In the genomic region with DNA sequence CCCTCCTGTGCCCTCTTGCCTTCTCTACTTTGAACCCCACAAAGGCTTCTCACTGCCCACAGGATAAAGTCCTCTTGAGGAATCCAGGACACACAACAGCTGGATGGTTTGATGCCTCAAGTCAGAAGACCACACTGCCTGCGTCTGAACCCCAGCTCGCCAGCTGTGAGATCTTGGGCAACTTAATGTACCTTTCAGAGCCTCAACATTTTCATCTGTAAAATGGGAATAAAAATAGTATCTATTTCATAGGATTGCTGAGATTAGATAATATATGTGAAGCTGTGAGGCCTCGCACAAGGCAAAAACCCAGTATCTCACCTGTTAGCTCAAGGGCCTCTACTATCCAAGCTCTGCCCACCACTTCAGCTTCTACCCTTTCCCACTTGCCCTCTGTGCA, we compare ENCODE assay signal across 9 cellular contexts.
"Had no signal": no experiment of that assay in that cellular context is flagged by ENCODE, and none has a peak within 500 bp of the region (broad histone marks: within the 10 kb centered on the region; RNA-seq: fewer than 3 reads in every experiment).

No MANE protein-coding gene starts in this region.

- DNase-seq: activated CD4-positive, alpha-beta T cell treated with anti-CD3 and anti-CD28 coated beads, Interleukin-2, amount 50 U/mL, for 4 hours; activated effector memory CD4-positive, alpha-beta T cell treated with anti-CD3 and anti-CD28 coated beads, Interleukin-2, amount 50 U/mL, for 16 hours; activated T-cell treated with anti-CD3 and anti-CD28 coated beads for 4 hours; endodermal cell; heart right ventricle; ovary; tibial artery; uterus had no signal

- H3K27ac Mint-ChIP-seq: endodermal cell had no signal

- H3K9me3 Mint-ChIP-seq: endodermal cell had no signal

- H3K4me3 Mint-ChIP-seq: endodermal cell had no signal

- ATAC-seq: heart right ventricle, sciatic nerve had no signal
